Comparison of ENCODE assay signal across 22 cellular contexts in the genomic region with DNA sequence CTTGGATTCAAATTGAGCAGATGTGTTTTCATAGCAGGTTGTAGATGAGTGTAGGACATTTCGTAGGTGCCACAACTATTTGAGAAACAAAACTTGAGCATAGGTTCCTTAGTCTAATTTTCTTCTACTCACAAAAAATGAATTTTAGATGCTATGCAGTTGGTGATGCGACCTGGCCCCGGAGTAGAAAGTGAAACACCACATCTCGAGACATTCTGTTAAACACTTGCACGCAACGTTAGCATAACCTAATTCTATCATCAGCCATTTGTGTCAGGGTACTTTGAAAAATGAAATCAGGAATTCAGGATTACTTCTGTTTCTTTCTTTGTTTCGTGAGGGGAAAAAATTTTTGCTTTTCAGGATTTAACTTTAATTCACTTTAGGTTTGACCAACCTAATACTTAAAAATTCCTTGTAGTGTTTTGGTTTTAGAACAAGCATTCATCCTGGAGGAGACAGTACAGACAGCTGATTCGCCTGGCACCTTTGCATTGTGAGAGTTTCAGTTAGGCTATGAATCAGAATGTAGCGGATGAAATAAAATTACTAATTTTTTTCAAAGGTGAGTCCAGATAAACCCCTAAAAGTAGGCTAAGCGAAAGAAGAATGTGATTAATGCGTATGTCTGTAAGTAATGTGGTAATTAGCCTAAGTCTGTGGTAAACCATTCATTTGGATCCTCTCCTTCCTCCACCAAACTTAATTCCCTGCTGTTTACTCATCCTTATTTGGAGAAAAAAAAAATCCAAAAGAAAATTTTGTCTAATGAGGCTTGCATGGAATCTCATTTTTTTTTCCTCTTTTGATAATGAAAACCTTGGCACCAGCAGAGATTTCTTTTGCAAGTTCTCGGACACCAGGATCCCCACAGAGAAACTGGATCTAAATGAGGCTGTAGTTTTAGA. TPM values are rescaled to one million over a fixed set of nuclear protein-coding genes. Genes with fewer than 3 reads are reported as not detected.
DNase-seq lines count a peak whose midpoint lies in the region; ATAC-seq, FAIRE-seq and TF ChIP-seq lines count a peak whose summit lies in the region.
"Had no signal": no experiment of that assay in that cellular context is flagged by ENCODE, and none has a peak within 500 bp of the region (broad histone marks: within the 10 kb centered on the region; RNA-seq: fewer than 3 reads in every experiment).

No MANE protein-coding gene starts in this region.

- no peak for TF ChIP-seq EP300 in ovary (IDR thresholded peaks at IDR 0.05)

- ATAC-seq in HG03025 (IDR thresholded peaks at IDR 0.05; ENCODE audit: low FRiP score, unreplicated experiment), result no peak
- ATAC-seq: GM12878, HCT116, Panc1 had no signal

- no peak overlapping the region for H2AFZ ChIP-seq in H9 (ENCODE audit: low read length)
- H2AFZ ChIP-seq in astrocyte (ENCODE audit: low read depth, low read length), result no peak overlapping the region
- no peak overlapping the region for H2AFZ ChIP-seq in neuronal stem cell (ENCODE audit: low read length)

- H4K5ac ChIP-seq in H9 (ENCODE audit: insufficient read length, low read depth, low read length), result no peak overlapping the region

- H4K8ac ChIP-seq in H9 (replicated peaks; ENCODE audit: insufficient read length, low read depth, low read length), result no peak overlapping the region
- no peak overlapping the region for H4K8ac ChIP-seq in neuronal stem cell (ENCODE audit: low read depth, low read length)

- H3K4me3 ChIP-seq in astrocyte (ENCODE audit: insufficient read depth, low read depth, low read length), result no peak overlapping the region
- H3K4me3 ChIP-seq in neuronal stem cell (ENCODE audit: low read length in 2 of 2), result no peak overlapping the region
- H3K4me3 ChIP-seq in ovary, result no peak overlapping the region
- H3K4me3 ChIP-seq: GM12878, SJCRH30 had no signal

- H3K23ac ChIP-seq in H9 (ENCODE audit: insufficient read length, low read depth, low read length) (no peak overlapping the region), neuronal stem cell (ENCODE audit: low read depth, low read length, poor library complexity) (no peak overlapping the region)

- H3K9me3 ChIP-seq in H9 (ENCODE audit: control insufficient read depth, low read depth, low read length), result no peaks in the 10 kb centered on the region
- no peaks in the 10 kb centered on the region for H3K9me3 ChIP-seq in astrocyte (ENCODE audit: insufficient read depth, low read depth, low read length)
- no peaks in the 10 kb centered on the region for H3K9me3 ChIP-seq in neuronal stem cell (replicated peaks in 1 of 2; ENCODE audit: control insufficient read depth in 2 of 2, insufficient read depth in 1 of 2, low read depth in 1 of 2, low read length in 2 of 2)
- no peaks in the 10 kb centered on the region for H3K9me3 ChIP-seq in ovary
- H3K9me3 ChIP-seq: SJCRH30 had no signal

- no peaks in the 10 kb centered on the region for H3K9me3 Mint-ChIP-seq in H9
- no peaks in the 10 kb centered on the region for H3K9me3 Mint-ChIP-seq in astrocyte (ENCODE audit: unreplicated experiment)
- H3K9me3 Mint-ChIP-seq: CD14-positive monocyte, IgD-negative memory B cell had no signal

- H3K23me2 ChIP-seq in H9 (ENCODE audit: insufficient read length, low read depth, low read length, poor library complexity, severe bottlenecking), result no peaks in the 10 kb centered on the region

- no CpG with 5 or more reads among the region's 12 CpGs for WGBS in H9 (ENCODE audit: extremely low coverage, insufficient read length, low lambda C conversion rate)
- WGBS in neuronal stem cell (ENCODE audit: extremely low coverage in 2 of 2, insufficient read length in 2 of 2, insufficient replicate concordance in 1 of 2), 2 donors, result no CpG with 5 or more reads among the region's 12 CpGs
- WGBS in ovary, 3 donors, result 71 to 84% (median 82%) methylated on average over 12 of the region's 12 CpGs

- H3K27ac ChIP-seq in H9 (ENCODE audit: insufficient read length, low read depth, low read length) (no peak overlapping the region), astrocyte (ENCODE audit: low read depth, low read length) (no peak overlapping the region), neuronal stem cell (replicated peaks; ENCODE audit: low read length) (no peak overlapping the region), ovary (no peak overlapping the region)
- H3K27ac ChIP-seq: SJCRH30 had no signal

- peaks cover 11 to 18% (median 17%) of the 10 kb centered on the region in 3 experiments; a peak in 6 of 7 replicates for H3K36me3 Mint-ChIP-seq in H9 (ENCODE audit: insufficient read depth in 1 of 3, low read depth in 3 of 3)
- no peaks in the 10 kb centered on the region for H3K36me3 Mint-ChIP-seq in astrocyte (ENCODE audit: low read depth, unreplicated experiment)

- H3K79me1 ChIP-seq in H9 (ENCODE audit: insufficient read depth, low read depth, low read length, poor library complexity, severe bottlenecking) (no peaks in the 10 kb centered on the region), neuronal stem cell (ENCODE audit: low read depth, low read length) (no peaks in the 10 kb centered on the region)

- H3K4me1 Mint-ChIP-seq in H9 (peaks cover 16 to 19% of the 10 kb centered on the region in 2 experiments), astrocyte (ENCODE audit: low read depth, unreplicated experiment) (peaks cover 9% of the 10 kb centered on the region)
- H3K4me1 Mint-ChIP-seq: B cell, CD14-positive monocyte had no signal

- H2AK5ac ChIP-seq in H9 (ENCODE audit: insufficient read length, low read length), result no peak overlapping the region
- no peak overlapping the region for H2AK5ac ChIP-seq in neuronal stem cell (ENCODE audit: low read depth, low read length)

- H3K4me1 ChIP-seq in H9 (ENCODE audit: insufficient read depth, low read length), result peaks cover 9% of the 10 kb centered on the region; the same call in 1 of the 2 replicates
- peaks cover 4% of the 10 kb centered on the region for H3K4me1 ChIP-seq in astrocyte (ENCODE audit: insufficient read depth, low read length)
- H3K4me1 ChIP-seq in neuronal stem cell (ENCODE audit: control insufficient read depth in 2 of 2, insufficient read depth in 1 of 2, low read depth in 1 of 2, low read length in 2 of 2), result peaks cover 0 to 3% of the 10 kb centered on the region in 2 donors
- no peaks in the 10 kb centered on the region for H3K4me1 ChIP-seq in ovary (ENCODE audit: insufficient read depth)
- H3K4me1 ChIP-seq: SJCRH30 had no signal

- H4K20me1 ChIP-seq in H9 (ENCODE audit: control insufficient read depth, insufficient read depth, insufficient read length) (no peaks in the 10 kb centered on the region), astrocyte (ENCODE audit: insufficient read depth, low read length) (no peaks in the 10 kb centered on the region)

- H3K14ac ChIP-seq in H9 (ENCODE audit: insufficient read depth, low read length) (no peak overlapping the region), neuronal stem cell (ENCODE audit: low read length) (peak overlapping the region; percentile 38)

- TF ChIP-seq CTCF in D721Med (IDR thresholded peaks at IDR 0.05; ENCODE audit: insufficient read depth, missing control alignments), result no peak
- TF ChIP-seq CTCF in H9 (conservative IDR thresholded peaks at IDR 0.05), result no peak
- no peak for TF ChIP-seq CTCF in astrocyte (IDR thresholded peaks at IDR 0.05; ENCODE audit: insufficient read depth, low read depth, low read length)
- TF ChIP-seq CTCF in ovary (IDR thresholded peaks at IDR 0.05), result no peak

- H3K36me3 ChIP-seq in astrocyte (ENCODE audit: insufficient read depth, low read length), result no peaks in the 10 kb centered on the region
- H3K36me3 ChIP-seq in neuronal stem cell (replicated peaks in 1 of 2; ENCODE audit: control insufficient read depth in 2 of 2, insufficient read depth in 2 of 2, low read length in 2 of 2), result no peaks in the 10 kb centered on the region
- no peaks in the 10 kb centered on the region for H3K36me3 ChIP-seq in ovary
- H3K36me3 ChIP-seq: SJCRH30 had no signal

- peak overlapping the region; percentile 6 to 56 (median 52); a peak in 5 of 7 replicates for H3K27ac Mint-ChIP-seq in H9
- H3K27ac Mint-ChIP-seq in astrocyte (ENCODE audit: unreplicated experiment), result no peak overlapping the region
- H3K27ac Mint-ChIP-seq: B cell, CD14-positive monocyte, IgD-negative memory B cell had no signal

- no peak overlapping the region for H2BK20ac ChIP-seq in H9 (ENCODE audit: low read depth, low read length, poor library complexity, severe bottlenecking)

- H3K4me2 ChIP-seq in H9 (ENCODE audit: insufficient read depth, insufficient read length, low read length) (no peak overlapping the region), astrocyte (ENCODE audit: low read length) (peak overlapping the region; percentile 4), neuronal stem cell (ENCODE audit: insufficient read depth, low read length, poor library complexity, severe bottlenecking) (no peak overlapping the region)

- H3K27me3 ChIP-seq in H9 (ENCODE audit: insufficient read depth, low read length) (no peaks in the 10 kb centered on the region), astrocyte (ENCODE audit: insufficient read depth, low read length) (no peaks in the 10 kb centered on the region), neuronal stem cell (ENCODE audit: control insufficient read depth in 3 of 3, insufficient read depth in 3 of 3, low read depth in 1 of 3, low read length in 3 of 3) (peaks cover 0 to 3% (median 0%) of the 10 kb centered on the region in 3 experiments), ovary (no peaks in the 10 kb centered on the region)

- no peak overlapping the region for H3K9ac ChIP-seq in H9 (ENCODE audit: extremely low read depth, insufficient read length, low read length)
- no peak overlapping the region for H3K9ac ChIP-seq in astrocyte (ENCODE audit: low read length)
- H3K9ac ChIP-seq in neuronal stem cell (ENCODE audit: low read depth, low read length, poor library complexity), result no peak overlapping the region

- H3T11ph ChIP-seq in H9 (ENCODE audit: low read length), result no peak overlapping the region

- FAIRE-seq in D721Med (lab: Jason Lieb, UNC) (peak; percentile 87), astrocyte (lab: Jason Lieb, UNC) (no peak)
- FAIRE-seq: GM12878 had no signal

- DNase-seq in D721Med (ENCODE audit: insufficient read length, low spot score) (no peak), H9 (no peak), astrocyte (ENCODE audit: low read depth) (peak; percentile 92), neuronal stem cell (ENCODE audit: low spot score) (no peak), ovary (no peak), SHP77 treated with DMSO at 0.1 percent for 48 hours (lab: John Stamatoyannopoulos, UW) (no peak)
- DNase-seq: DMS79, GOT3, MV-4-11, NCI-H1105 treated with DMSO at 0.1 percent for 48 hours, NCI-H2029 treated with DMSO at 0.1 percent for 48 hours, NCI-H226, NCI-H510A treated with DMSO at 0.1 percent for 48 hours, NCI-H748 treated with DMSO at 0.1 percent for 48 hours, SJCRH30 had no signal

- no peak overlapping the region for H3K56ac ChIP-seq in H9 (ENCODE audit: insufficient read length, low read depth, low read length)

- H2BK120ac ChIP-seq in H9 (ENCODE audit: low read depth, low read length, poor library complexity, severe bottlenecking) (no peak overlapping the region), neuronal stem cell (ENCODE audit: low read depth, low read length) (no peak overlapping the region)

- H3K79me2 ChIP-seq in H9 (ENCODE audit: insufficient read depth, low read length), result no peaks in the 10 kb centered on the region
- no peaks in the 10 kb centered on the region for H3K79me2 ChIP-seq in astrocyte (ENCODE audit: insufficient read depth, low read length)

- TF ChIP-seq POLR2A in ovary (IDR thresholded peaks at IDR 0.05), result no peak

- no peak overlapping the region for H2BK5ac ChIP-seq in H9 (ENCODE audit: insufficient read length, low read length)
- no peak overlapping the region for H2BK5ac ChIP-seq in neuronal stem cell (ENCODE audit: low read length)

- H3K4ac ChIP-seq in H9 (ENCODE audit: low read depth, low read length) (no peak overlapping the region), neuronal stem cell (ENCODE audit: low read length) (no peak overlapping the region)

- intact Hi-C loops in ovary (cut with DNase I), result no loop called here

- H3K27me3 Mint-ChIP-seq in H9 (ENCODE audit: low read depth), result no peaks in the 10 kb centered on the region
- no peaks in the 10 kb centered on the region for H3K27me3 Mint-ChIP-seq in astrocyte (ENCODE audit: low read depth, unreplicated experiment)
- H3K27me3 Mint-ChIP-seq: B cell, IgD-negative memory B cell had no signal

- H2BK15ac ChIP-seq in H9 (ENCODE audit: low read depth, low read length), result no peak overlapping the region
- H2BK15ac ChIP-seq in neuronal stem cell (ENCODE audit: low read length), result no peak overlapping the region

- no peak overlapping the region for H4K91ac ChIP-seq in H9 (ENCODE audit: insufficient read length, low read depth, low read length)
- no peak overlapping the region for H4K91ac ChIP-seq in neuronal stem cell (ENCODE audit: low read depth, low read length, poor library complexity)

- no peak overlapping the region for H2BK12ac ChIP-seq in H9 (ENCODE audit: insufficient read length, low read depth, low read length)
- H2BK12ac ChIP-seq in neuronal stem cell (ENCODE audit: low read length), result no peak overlapping the region

- H3K4me3 Mint-ChIP-seq in H9 (no peak overlapping the region), astrocyte (ENCODE audit: unreplicated experiment) (no peak overlapping the region)
- H3K4me3 Mint-ChIP-seq: B cell, CD14-positive monocyte, IgD-negative memory B cell had no signal

- no peak overlapping the region for H3K18ac ChIP-seq in H9 (ENCODE audit: insufficient read length, low read depth, low read length)
- H3K18ac ChIP-seq in neuronal stem cell (ENCODE audit: low read length), result no peak overlapping the region

RNA-seq across cellular contexts. Expression of gene MAP3K21, which starts 44.9 kb away (rescaled TPM):
- total RNA-seq in H9 (2021), result 11.6 and 11.7 TPM in 2 replicates
- total RNA-seq in astrocyte, result 2.2 and 2.5 TPM in 2 replicates
- 2.8 TPM for polyA plus RNA-seq in neuronal stem cell (2013, experiment 1 of 2)
- polyA plus RNA-seq in neuronal stem cell (2013, experiment 2 of 2), result 3.0 TPM
- 10 to 100 TPM in 1 of 7 donors, 1 to 10 TPM in 6; 1.2 to 21.0 (median 1.8) TPM for total RNA-seq in ovary
- polyA plus RNA-seq in ovary, result under 1 TPM; 0.52 to 0.87 TPM
- total RNA-seq: SJCRH30 had no signal
- polyA plus RNA-seq: IgD-negative memory B cell had no signal
